Comparison of ENCODE assay signal across 16 cellular contexts in the genomic region with DNA sequence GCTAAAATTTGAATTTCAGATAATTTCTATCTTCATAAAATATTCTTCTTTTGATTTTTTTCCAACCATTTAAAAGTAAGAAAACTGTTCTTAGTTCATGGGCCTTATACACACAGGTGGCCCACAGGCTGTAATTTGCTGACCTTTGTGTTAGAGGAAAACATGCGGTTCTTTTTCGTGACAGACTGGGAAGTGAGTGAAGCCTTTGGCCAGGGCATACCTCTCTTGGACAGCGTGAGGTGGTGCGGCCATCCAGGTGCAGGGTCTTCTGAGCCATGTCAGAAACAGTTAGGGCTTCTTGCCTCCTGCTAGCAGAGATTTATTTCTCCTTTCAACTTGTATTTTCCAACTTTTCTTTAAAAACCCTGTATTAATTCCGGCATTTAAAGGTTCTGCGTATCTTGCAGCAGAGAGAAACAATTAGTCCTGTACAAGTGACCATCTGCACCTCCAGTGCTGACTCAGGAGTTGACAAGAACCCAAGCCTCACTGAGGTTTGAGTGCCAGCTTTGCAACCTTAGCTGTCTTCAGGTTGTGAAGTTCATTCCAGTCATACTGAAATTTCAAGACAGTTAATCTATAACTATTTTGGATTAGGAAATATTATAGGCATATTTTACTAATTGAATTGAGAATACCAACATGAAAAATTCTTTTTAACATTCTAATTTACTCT.
DNase-seq lines count a peak whose midpoint lies in the region; ATAC-seq, FAIRE-seq and TF ChIP-seq lines count a peak whose summit lies in the region.
"Had no signal": no experiment of that assay in that cellular context is flagged by ENCODE, and none has a peak within 500 bp of the region (broad histone marks: within the 10 kb centered on the region; RNA-seq: fewer than 3 reads in every experiment).

No MANE protein-coding gene starts in this region.

- H3K36me3 ChIP-seq in KMS-11 (ENCODE audit: insufficient read depth): no peaks in the 10 kb centered on the region
- H3K36me3 ChIP-seq in GM12878 (ENCODE audit: control insufficient read depth in 2 of 2, insufficient read depth in 2 of 2, low read length in 1 of 2): no peaks in the 10 kb centered on the region
- no peaks in the 10 kb centered on the region for H3K36me3 ChIP-seq in left lung
- no peaks in the 10 kb centered on the region for H3K36me3 ChIP-seq in skeletal muscle tissue (ENCODE audit: control insufficient read depth in 3 of 3, insufficient read depth in 3 of 3, low read length in 3 of 3)
- no peaks in the 10 kb centered on the region for H3K36me3 ChIP-seq in heart right ventricle
- H3K36me3 ChIP-seq: HAP-1 had no signal

- POLR2A ChIA-PET in GM12878 (lab: Charles Lee): no interaction called here

- BruUV-seq in GM12878 (replicated peaks; lab: Mats Ljungman, UMichigan): no TSS peak

- H2AFZ ChIP-seq in KMS-11 (ENCODE audit: low read depth): peak overlapping the region; percentile 29; the same call in 1 of the 2 replicates
- H2AFZ ChIP-seq in GM12878 (ENCODE audit: control insufficient read depth, low read depth, low read length): no peak overlapping the region

- H3K9me3 ChIP-seq in GM12878 (replicated peaks; ENCODE audit: control insufficient read depth, insufficient read depth, low read length) (no peaks in the 10 kb centered on the region), left lung (no peaks in the 10 kb centered on the region), skeletal muscle tissue (ENCODE audit: control insufficient read depth in 3 of 3, low read length in 3 of 3) (no peaks in the 10 kb centered on the region), heart right ventricle (no peaks in the 10 kb centered on the region)
- H3K9me3 ChIP-seq: HAP-1 had no signal

- CTCF ChIA-PET in GM12878 (lab: Yijun Ruan, JAX): no interaction called here

- peak overlapping the region; percentile 62 for H3K27ac ChIP-seq in KMS-11
- no peak overlapping the region for H3K27ac ChIP-seq in GM12878 (ENCODE audit: control insufficient read depth, insufficient read depth)
- no peak overlapping the region for H3K27ac ChIP-seq in left lung
- H3K27ac ChIP-seq in skeletal muscle tissue (ENCODE audit: low read depth, low read length): peak overlapping the region; percentile 13
- H3K27ac ChIP-seq in heart right ventricle: no peak overlapping the region

- in situ Hi-C loops in GM12878 (cut with MboI): no loop called here

- no peak for FAIRE-seq in GM12878 (lab: Jason Lieb, UNC)

- DNase-seq in GM12878 (ENCODE audit: low read depth, low spot score) (no peak), left lung (no peak), DMS153 (lab: John Stamatoyannopoulos, UW) (no peak), heart right ventricle (no peak), lower leg skin (ENCODE audit: low spot score in 2 of 2) (no peak)
- DNase-seq: AML-193, COR-L47, DMS53, IMR-90, NCI-H1417, NCI-H1930, NCI-H69, PC-3 had no signal

- peak overlapping the region; percentile 82 for H3K4me2 ChIP-seq in KMS-11
- no peak overlapping the region for H3K4me2 ChIP-seq in GM12878 (ENCODE audit: control insufficient read depth, insufficient read depth)

- TF ChIP-seq POLR2A in GM12878 (IDR thresholded peaks at IDR 0.05; ENCODE audit: low read depth, low read length) (no peak), lower leg skin (IDR thresholded peaks at IDR 0.05) (no peak)

- intact Hi-C loops in GM12878 (cut with micrococcal nuclease; ENCODE audit: unreplicated experiment): no loop called here
- intact Hi-C loops in left lung (cut with DNase I): no loop called here
- intact Hi-C loops in heart right ventricle (cut with DNase I): no loop called here
- intact Hi-C loops in lower leg skin (cut with DNase I; ENCODE audit: low total_unique reads): no loop called here

- WGBS in GM12878 (ENCODE audit: insufficient coverage, insufficient replicate concordance, low lambda C conversion rate, missing lambda C conversion rate): 79% methylated on average over 6 of the region's 6 CpGs
- 96% methylated on average over 6 of the region's 6 CpGs for WGBS in heart right ventricle, 2 donors
- WGBS in lower leg skin, 2 donors: 93 to 94% methylated on average over 6 of the region's 6 CpGs

- no peaks in the 10 kb centered on the region for H3K27me3 ChIP-seq in KMS-11 (ENCODE audit: insufficient read depth, low read depth)
- no peaks in the 10 kb centered on the region for H3K27me3 ChIP-seq in GM12878 (replicated peaks in 1 of 2; ENCODE audit: control insufficient read depth in 2 of 2, insufficient read depth in 2 of 2, low read length in 1 of 2)
- H3K27me3 ChIP-seq in left lung: no peaks in the 10 kb centered on the region
- no peaks in the 10 kb centered on the region for H3K27me3 ChIP-seq in skeletal muscle tissue (ENCODE audit: control insufficient read depth in 3 of 3, insufficient read depth in 3 of 3, low read length in 3 of 3)
- no peaks in the 10 kb centered on the region for H3K27me3 ChIP-seq in heart right ventricle

- no peaks in the 10 kb centered on the region for H4K20me1 ChIP-seq in KMS-11 (ENCODE audit: insufficient read depth)
- no peaks in the 10 kb centered on the region for H4K20me1 ChIP-seq in GM12878 (ENCODE audit: control insufficient read depth, insufficient read depth)

- peaks cover 27% of the 10 kb centered on the region for H3K4me1 ChIP-seq in KMS-11 (ENCODE audit: low read depth, poor library complexity, severe bottlenecking)
- H3K4me1 ChIP-seq in GM12878 (ENCODE audit: control insufficient read depth, insufficient read depth, low read length): no peaks in the 10 kb centered on the region
- no peaks in the 10 kb centered on the region for H3K4me1 ChIP-seq in left lung
- peaks cover 9 to 20% (median 12%) of the 10 kb centered on the region in 3 donors for H3K4me1 ChIP-seq in skeletal muscle tissue (ENCODE audit: control insufficient read depth in 3 of 3, insufficient read depth in 3 of 3, low read length in 3 of 3)
- peaks cover 0 to 10% (median 0%) of the 10 kb centered on the region in 9 donors for H3K4me1 ChIP-seq in heart right ventricle
- H3K4me1 ChIP-seq: HAP-1 had no signal

- H3K79me2 ChIP-seq in KMS-11 (ENCODE audit: insufficient read depth, low read depth): no peaks in the 10 kb centered on the region
- no peaks in the 10 kb centered on the region for H3K79me2 ChIP-seq in GM12878 (ENCODE audit: control insufficient read depth, insufficient read depth, low read length)

- no peak for TF ChIP-seq RAD21 in GM12878 (IDR thresholded peaks at IDR 0.05; ENCODE audit: insufficient read depth, low read depth, low read length)

- ATAC-seq in GM12878 (peak; percentile 42; the same call in 1 of the 3 replicates), left lung (peak; percentile 49), heart right ventricle (no peak)
- ATAC-seq: PC-3 had no signal

- SMC1A ChIA-PET in GM12878 (lab: Charles Lee; ENCODE audit: uncharacterized antibody, unreplicated experiment): no interaction called here

- RAD21 ChIA-PET in GM12878 (lab: Charles Lee; ENCODE audit: unreplicated experiment): no interaction called here

- H3K9ac ChIP-seq in KMS-11 (peak overlapping the region; percentile 33; the same call in 1 of the 2 replicates), GM12878 (ENCODE audit: control insufficient read depth, insufficient read depth, low read length) (no peak overlapping the region), skeletal muscle tissue (ENCODE audit: low read depth in 1 of 3, low read length in 3 of 3) (peak overlapping the region in 1 of 3 donors; percentile 3)

- TF ChIP-seq CTCF in KMS-11 (conservative IDR thresholded peaks at IDR 0.05; ENCODE audit: low read depth, low read length): no peak
- no peak for TF ChIP-seq CTCF in GM12878 (IDR thresholded peaks at IDR 0.05 in 2 of 3, conservative IDR thresholded peaks at IDR 0.05 in 1 of 3; ENCODE audit: control insufficient read depth in 2 of 3, extremely low read depth in 1 of 3, insufficient read depth in 1 of 3, low read depth in 3 of 3, low read length in 3 of 3)
- TF ChIP-seq CTCF in left lung (IDR thresholded peaks at IDR 0.05): no peak
- TF ChIP-seq CTCF in heart right ventricle (IDR thresholded peaks at IDR 0.05): no peak
- no peak for TF ChIP-seq CTCF in lower leg skin (IDR thresholded peaks at IDR 0.05)

- no peak for TF ChIP-seq EP300 in GM12878 (IDR thresholded peaks at IDR 0.05; ENCODE audit: borderline replicate concordance in 1 of 2, control insufficient read depth in 1 of 2, low read depth in 2 of 2, low read length in 2 of 2)

- H3K4me3 ChIP-seq in KMS-11 (IDR thresholded peaks at IDR 0.05; ENCODE audit: insufficient read depth, low read depth, low read length) (no peak overlapping the region), GM12878 (no peak overlapping the region), left lung (no peak overlapping the region), skeletal muscle tissue (ENCODE audit: low read length in 3 of 3) (peak overlapping the region; percentile 24 to 35 (median 29)), heart right ventricle (no peak overlapping the region), lower leg skin (ENCODE audit: low read depth, poor library complexity, severe bottlenecking) (no peak overlapping the region)
- H3K4me3 ChIP-seq: HAP-1 had no signal

TF ChIP-seq in GM12878, 131 proteins besides CTCF, POLR2A, EP300 and RAD21 (continues in another document):
- TF ChIP-seq ETV6 (conservative IDR thresholded peaks at IDR 0.05 in 1 of 2, IDR thresholded peaks at IDR 0.05 in 1 of 2; ENCODE audit: borderline replicate concordance in 1 of 2, low read depth in 1 of 2): no peak
- TF ChIP-seq CHD4 (IDR thresholded peaks at IDR 0.05): no peak
- no peak for TF ChIP-seq ZSCAN29 (IDR thresholded peaks at IDR 0.05)

Comparison
In these comparisons a context has a peak if more than half of its experiments do, and no peak if none do; other contexts are left out.
1. H3K27ac ChIP-seq: peak in KMS-11 (single experiment) and skeletal muscle tissue (single experiment); none in GM12878 (single experiment), left lung (0 of 2) and heart right ventricle (0 of 10).
2. H3K4me3 ChIP-seq: peak in skeletal muscle tissue (3 of 3); none in KMS-11 (single experiment), GM12878 (single experiment), left lung (0 of 2), heart right ventricle (0 of 10) and lower leg skin (single experiment).
3. ATAC-seq: peak in GM12878 (single experiment) and left lung (single experiment); none in heart right ventricle (0 of 8).